2 cellular contexts compared by ENCODE assay signal in genomic region chrX:118345401-118346257, GRCh38.
TF ChIP-seq lines count a peak whose summit lies in the region.

TSS of gene WDR44 (plus strand) at chrX:118346106. CDS start at chrX:118346504, 398 bp downstream.

TF ChIP-seq in IMR-90, 13 proteins besides CTCF, POLR2A, EP300 and RAD21 (continued from another document):
- TF ChIP-seq ELK1 (IDR thresholded peaks at IDR 0.05; ENCODE audit: borderline replicate concordance, low read depth, low read length) (no peak), USF2 (IDR thresholded peaks at IDR 0.05; ENCODE audit: low read depth, low read length) (no peak)

TF ChIP-seq in endothelial cell of umbilical vein, 7 proteins besides CTCF, POLR2A, EP300 and RAD21 (continued from another document):
- no peak for TF ChIP-seq MYC (IDR thresholded peaks at IDR 0.05; ENCODE audit: low read depth, low read length)
- TF ChIP-seq POLR2AphosphoS5 (IDR thresholded peaks at IDR 0.05; ENCODE audit: insufficient read depth, low read depth, low read length) = peak; percentile 20
TF ChIP-seq in endothelial cell of umbilical vein: peak in this region for 1.
